1 cellular context compared by ENCODE assay signal in genomic region chrX:48498374-48498809, GRCh38.
TF ChIP-seq lines count a peak whose summit lies in the region.

No MANE protein-coding gene starts in this region.

TF ChIP-seq in HCT116, 20 proteins besides CTCF, POLR2A, EP300 and RAD21 (continued from another document):
- TF ChIP-seq ZBTB33 (IDR thresholded peaks at IDR 0.05; ENCODE audit: extremely low read depth, insufficient replicate concordance, low read length) (no peak), EGR1 (IDR thresholded peaks at IDR 0.05; ENCODE audit: low read depth) (no peak), SRF (IDR thresholded peaks at IDR 0.05; ENCODE audit: low read depth) (no peak), ZNF274 (IDR thresholded peaks at IDR 0.05; ENCODE audit: low read depth, low read length) (no peak), CBX3 (IDR thresholded peaks at IDR 0.05; ENCODE audit: low read depth) (no peak), ZFX (IDR thresholded peaks at IDR 0.05) (no peak)
